ENCODE assay signal across 16 cellular contexts in the genomic region with DNA sequence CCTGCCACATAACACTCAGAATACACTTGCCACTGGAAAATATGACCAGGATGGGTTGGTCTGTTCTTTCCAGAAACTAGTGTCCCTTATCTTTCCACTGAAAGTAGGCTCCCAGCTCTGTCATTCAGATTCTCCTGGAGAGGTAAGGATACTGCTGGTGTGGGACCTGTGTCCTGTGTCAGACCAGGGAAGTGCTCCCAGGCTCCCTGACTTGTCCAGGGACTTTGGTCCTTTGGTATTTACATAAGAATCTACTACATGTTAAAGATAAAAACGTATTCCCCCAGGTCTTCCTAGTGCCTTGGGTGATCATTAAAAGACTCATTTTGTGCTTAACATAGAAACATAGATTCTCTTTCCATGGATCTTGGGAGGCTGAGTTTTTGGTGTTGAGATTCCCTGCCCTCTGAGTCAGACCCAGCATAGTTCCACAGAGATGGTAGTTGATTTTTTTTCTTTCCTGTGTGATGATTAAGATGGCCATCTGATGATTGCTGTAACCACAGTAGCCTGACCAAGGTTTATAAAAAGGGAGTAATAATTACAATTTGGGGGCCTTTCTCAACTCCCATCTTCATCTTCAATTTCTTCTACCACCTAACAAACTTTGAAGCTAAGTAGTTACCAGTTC.
DNase-seq lines count a peak whose midpoint lies in the region; ATAC-seq, FAIRE-seq and TF ChIP-seq lines count a peak whose summit lies in the region.
"Had no signal": no experiment of that assay in that cellular context is flagged by ENCODE, and none has a peak within 500 bp of the region (broad histone marks: within the 10 kb centered on the region; RNA-seq: fewer than 3 reads in every experiment).

No MANE protein-coding gene starts in this region.

- no peaks in the 10 kb centered on the region for H3K36me3 ChIP-seq in RWPE2 (ENCODE audit: low read depth)
- no peaks in the 10 kb centered on the region for H3K36me3 ChIP-seq in pancreas
- H3K36me3 ChIP-seq: BE2C, vagina had no signal

- H3K4me3 ChIP-seq in RWPE2 (ENCODE audit: severe bottlenecking) = no peak overlapping the region
- no peak overlapping the region for H3K4me3 ChIP-seq in fibroblast of the aortic adventitia (ENCODE audit: low read depth, low read length)
- no peak overlapping the region for H3K4me3 ChIP-seq in pancreas
- H3K4me3 ChIP-seq: vagina had no signal

- H3K4me1 ChIP-seq in RWPE2 (ENCODE audit: insufficient read depth, poor library complexity, severe bottlenecking) (no peaks in the 10 kb centered on the region), pancreas (peaks cover 7 to 8% (median 7%) of the 10 kb centered on the region in 3 donors)
- H3K4me1 ChIP-seq: BE2C had no signal

- no peaks in the 10 kb centered on the region for H3K27me3 ChIP-seq in RWPE2 (ENCODE audit: insufficient read depth, poor library complexity, severe bottlenecking)
- H3K27me3 ChIP-seq in pancreas = no peaks in the 10 kb centered on the region
- H3K27me3 ChIP-seq: BE2C, vagina had no signal

- DNase-seq in ELR (ENCODE audit: low read depth) (peak; percentile 60), RWPE2 (ENCODE audit: low spot score) (no peak), fibroblast of the aortic adventitia (ENCODE audit: low read depth) (peak; percentile 46), pancreas (no peak), NCI-H82 treated with DMSO at 0.1 percent for 48 hours (lab: John Stamatoyannopoulos, UW; ENCODE audit: unreplicated experiment) (no peak)
- DNase-seq: activated CD4-positive, alpha-beta T cell treated with anti-CD3 and anti-CD28 coated beads for 1 hour; activated naive CD8-positive, alpha-beta T cell treated with anti-CD3 and anti-CD28 coated beads, Interleukin-2, amount 10 ng/mL, durations not matched to agents 7 days and 5 days; DMS79; OCI-M1 had no signal

- no peak for FAIRE-seq in pancreas (lab: Jason Lieb, UNC)
- FAIRE-seq: frontal cortex, GM12892 had no signal

- H3K27ac ChIP-seq in RWPE2 (ENCODE audit: poor library complexity, severe bottlenecking) (no peak overlapping the region), pancreas (no peak overlapping the region)
- H3K27ac ChIP-seq: vagina had no signal

- ATAC-seq in RWPE2 (ENCODE audit: low read depth) (peak; percentile 36; the same call in 1 of the 3 replicates), pancreas (peak; percentile 64 to 83 (median 74)), HG03139 (IDR thresholded peaks at IDR 0.05; ENCODE audit: unreplicated experiment) (no peak), HG02678 (IDR thresholded peaks at IDR 0.05; ENCODE audit: unreplicated experiment) (no peak), GM21423 (IDR thresholded peaks at IDR 0.05; ENCODE audit: unreplicated experiment) (no peak)

- 4 to 13% methylated on average over 1 of the region's 1 CpG for WGBS in pancreas, 2 donors

- H3K9me3 ChIP-seq in RWPE2 (ENCODE audit: severe bottlenecking) (no peaks in the 10 kb centered on the region), pancreas (no peaks in the 10 kb centered on the region)
- H3K9me3 ChIP-seq: BE2C, vagina had no signal

- TF ChIP-seq CTCF in RWPE2 (IDR thresholded peaks at IDR 0.05; ENCODE audit: poor library complexity, severe bottlenecking) = no peak
- no peak for TF ChIP-seq CTCF in fibroblast of the aortic adventitia (IDR thresholded peaks at IDR 0.05; ENCODE audit: insufficient read depth, low read length)
- TF ChIP-seq CTCF in pancreas (IDR thresholded peaks at IDR 0.05) = no peak

- intact Hi-C loops in pancreas (cut with DNase I) = no loop called here

Comparison
In these comparisons a context has a peak if more than half of its experiments do, and no peak if none do; other contexts are left out.
1. DNase-seq: peak in ELR (single experiment) and fibroblast of the aortic adventitia (single experiment); none in RWPE2 (single experiment), pancreas (0 of 6) and NCI-H82 treated with DMSO at 0.1 percent for 48 hours (single experiment).
2. ATAC-seq: peak in RWPE2 (single experiment) and pancreas (4 of 4); none in HG03139 (single experiment), HG02678 (single experiment) and GM21423 (single experiment).